Comparison of ENCODE assay signal across 13 cellular contexts in the genomic region with DNA sequence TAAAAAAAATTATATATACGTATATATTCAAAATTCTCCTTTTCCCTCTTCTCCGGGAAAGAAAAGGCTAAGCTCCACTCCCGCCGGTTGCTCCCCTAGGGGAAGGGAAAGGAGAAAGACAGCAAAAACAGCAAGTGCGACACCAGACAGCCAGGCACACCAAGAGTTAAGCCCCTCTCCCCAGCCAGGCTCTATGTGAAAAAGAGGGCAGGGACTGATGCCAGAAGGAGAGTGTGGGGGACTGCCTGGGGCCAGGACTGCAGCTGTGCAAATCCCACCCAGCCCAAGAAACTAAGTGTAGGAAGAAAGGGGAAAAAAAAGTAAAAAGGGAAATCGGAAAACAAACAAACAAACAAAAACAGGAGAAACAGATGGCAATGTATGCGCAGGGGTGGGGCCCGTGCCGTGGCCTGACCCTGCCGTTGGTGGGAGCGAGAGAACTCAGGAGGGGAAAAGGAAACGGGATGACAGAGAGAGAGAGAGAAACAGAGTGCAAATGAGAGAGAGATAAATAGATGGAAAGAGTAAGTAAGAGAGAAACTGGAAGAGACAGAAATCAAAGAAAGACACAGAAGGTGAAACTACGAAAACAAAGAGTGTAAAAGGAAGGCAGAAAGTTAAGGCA. TPM values are rescaled to one million over a fixed set of nuclear protein-coding genes. Genes with fewer than 3 reads are reported as not detected.
DNase-seq lines count a peak whose midpoint lies in the region; FAIRE-seq and TF ChIP-seq lines count a peak whose summit lies in the region.
"Had no signal": no experiment of that assay in that cellular context is flagged by ENCODE, and none has a peak within 500 bp of the region (broad histone marks: within the 10 kb centered on the region; RNA-seq: fewer than 3 reads in every experiment).

No MANE protein-coding gene starts in this region.

- no peaks in the 10 kb centered on the region for H3K27me3 Mint-ChIP-seq in HFFc6 (ENCODE audit: insufficient read depth)
- H3K27me3 Mint-ChIP-seq in activated T-cell treated with anti-CD3 and anti-CD28 coated beads, Interleukin-2, amount 50 U/mL, for 24 hours: peaks cover 20% of the 10 kb centered on the region

- H4K20me1 ChIP-seq in smooth muscle cell (ENCODE audit: low read depth): no peaks in the 10 kb centered on the region

- peaks cover 9% of the 10 kb centered on the region for H3K9me3 Mint-ChIP-seq in HFFc6
- no peaks in the 10 kb centered on the region for H3K9me3 Mint-ChIP-seq in activated T-cell treated with anti-CD3 and anti-CD28 coated beads, Interleukin-2, amount 50 U/mL, for 24 hours

- no peaks in the 10 kb centered on the region for H3K27me3 ChIP-seq in smooth muscle cell (ENCODE audit: low read depth)

- peak overlapping the region; percentile 81 for H3K9ac ChIP-seq in smooth muscle cell (ENCODE audit: low read depth)

- H3K27ac Mint-ChIP-seq in HFFc6: peak overlapping the region; percentile 85
- no peak overlapping the region for H3K27ac Mint-ChIP-seq in activated T-cell treated with anti-CD3 and anti-CD28 coated beads, Interleukin-2, amount 50 U/mL, for 24 hours

- TF ChIP-seq CTCF in HFFc6 (IDR thresholded peaks at IDR 0.05): peak; percentile 36; the same call in 1 of the 2 replicates
- peak; percentile 11 for TF ChIP-seq CTCF in choroid plexus epithelial cell (conservative IDR thresholded peaks at IDR 0.05; ENCODE audit: low read depth, low read length)
- TF ChIP-seq CTCF in smooth muscle cell (IDR thresholded peaks at IDR 0.05; ENCODE audit: borderline replicate concordance, insufficient read depth, poor library complexity, severe bottlenecking): no peak

- H3K36me3 Mint-ChIP-seq in HFFc6 (ENCODE audit: low read depth): peaks cover 14% of the 10 kb centered on the region
- no peaks in the 10 kb centered on the region for H3K36me3 Mint-ChIP-seq in activated T-cell treated with anti-CD3 and anti-CD28 coated beads, Interleukin-2, amount 50 U/mL, for 24 hours (ENCODE audit: low read depth)

- peaks cover 62% of the 10 kb centered on the region for H3K4me1 Mint-ChIP-seq in HFFc6 (ENCODE audit: low read depth)
- no peaks in the 10 kb centered on the region for H3K4me1 Mint-ChIP-seq in activated T-cell treated with anti-CD3 and anti-CD28 coated beads, Interleukin-2, amount 50 U/mL, for 24 hours (ENCODE audit: low read depth)

- peak overlapping the region; percentile 91 for H3K4me2 ChIP-seq in smooth muscle cell

- peak overlapping the region; percentile 72 for H3K4me3 Mint-ChIP-seq in HFFc6
- H3K4me3 Mint-ChIP-seq in activated T-cell treated with anti-CD3 and anti-CD28 coated beads, Interleukin-2, amount 50 U/mL, for 24 hours: no peak overlapping the region

- no peaks in the 10 kb centered on the region for H3K79me2 ChIP-seq in smooth muscle cell (ENCODE audit: low read depth)

- H3K27ac ChIP-seq in smooth muscle cell (ENCODE audit: low read depth): peak overlapping the region; percentile 95

- peaks cover 8% of the 10 kb centered on the region for H3F3A ChIP-seq in smooth muscle cell (ENCODE audit: low read depth)

- WGBS in smooth muscle cell (ENCODE audit: low lambda C conversion rate): 2% methylated on average over 13 of the region's 13 CpGs

- no peaks in the 10 kb centered on the region for H3K9me3 ChIP-seq in smooth muscle cell (replicated peaks; ENCODE audit: low read depth)

- no peaks in the 10 kb centered on the region for H3K36me3 ChIP-seq in smooth muscle cell (ENCODE audit: low read depth)

- DNase-seq in HFFc6 (no peak), choroid plexus epithelial cell (ENCODE audit: low read depth) (peak; percentile 82), iPS-NIHi11 (ENCODE audit: low spot score) (peak; percentile 54), smooth muscle cell (lab: John Stamatoyannopoulos, UW; ENCODE audit: unreplicated experiment) (no peak), DMS 273 (lab: John Stamatoyannopoulos, UW; ENCODE audit: unreplicated experiment) (no peak), LoVo (ENCODE audit: low spot score) (no peak), GM19239 (ENCODE audit: insufficient read length, low spot score) (no peak)
- no peak for DNase-seq in activated T-cell treated with anti-CD3 and anti-CD28 coated beads, Interleukin-2, amount 50 U/mL, for 24 hours
- DNase-seq: activated CD4-positive, CD25-positive, alpha-beta regulatory T cell; DMS79; midbrain; NCI-H345 had no signal

- peaks cover 48% of the 10 kb centered on the region for H3K4me1 ChIP-seq in smooth muscle cell (ENCODE audit: low read depth)

- H2AFZ ChIP-seq in smooth muscle cell (ENCODE audit: low read depth): peak overlapping the region; percentile 94

- no peak for FAIRE-seq in GM19239 (lab: Jason Lieb, UNC)
- FAIRE-seq: bronchial epithelial cell had no signal

- peak overlapping the region; percentile 34 for H3K4me3 ChIP-seq in choroid plexus epithelial cell (ENCODE audit: low read depth, low read length)
- H3K4me3 ChIP-seq in smooth muscle cell: peak overlapping the region; percentile 47

RNA-seq across cellular contexts. Expression of a gene that starts 27.6 kb away (rescaled TPM):
- total RNA-seq in HFFc6 (2021; fragmentation: NEBNext Ultra II Directional; extraction: Animal tissue kit (Norgen Biotek cat#: 25700)): not detected
- total RNA-seq in smooth muscle cell: not detected in 2 replicates
- not detected in 2 replicates for polyA plus RNA-seq in smooth muscle cell
- total RNA-seq: bronchial epithelial cell had no signal

RNA-seq across cellular contexts. Expression of a gene that starts 35.6 kb away (rescaled TPM):
- not detected for total RNA-seq in HFFc6 (2021; fragmentation: NEBNext Ultra II Directional; extraction: Animal tissue kit (Norgen Biotek cat#: 25700))
- total RNA-seq in smooth muscle cell: not detected in 2 replicates
- polyA plus RNA-seq in smooth muscle cell: not detected in 2 replicates
- total RNA-seq: bronchial epithelial cell had no signal

Comparison
In these comparisons a context has a peak if more than half of its experiments do, and no peak if none do; other contexts are left out.
1. DNase-seq: peak in choroid plexus epithelial cell (single experiment) and iPS-NIHi11 (single experiment); none in HFFc6 (single experiment), smooth muscle cell (single experiment), DMS 273 (single experiment), LoVo (single experiment), activated T-cell treated with anti-CD3 and anti-CD28 coated beads, Interleukin-2, amount 50 U/mL, for 24 hours (single experiment) and GM19239 (single experiment).